Comparison of ENCODE assay signal across 8 cellular contexts in the genomic region with DNA sequence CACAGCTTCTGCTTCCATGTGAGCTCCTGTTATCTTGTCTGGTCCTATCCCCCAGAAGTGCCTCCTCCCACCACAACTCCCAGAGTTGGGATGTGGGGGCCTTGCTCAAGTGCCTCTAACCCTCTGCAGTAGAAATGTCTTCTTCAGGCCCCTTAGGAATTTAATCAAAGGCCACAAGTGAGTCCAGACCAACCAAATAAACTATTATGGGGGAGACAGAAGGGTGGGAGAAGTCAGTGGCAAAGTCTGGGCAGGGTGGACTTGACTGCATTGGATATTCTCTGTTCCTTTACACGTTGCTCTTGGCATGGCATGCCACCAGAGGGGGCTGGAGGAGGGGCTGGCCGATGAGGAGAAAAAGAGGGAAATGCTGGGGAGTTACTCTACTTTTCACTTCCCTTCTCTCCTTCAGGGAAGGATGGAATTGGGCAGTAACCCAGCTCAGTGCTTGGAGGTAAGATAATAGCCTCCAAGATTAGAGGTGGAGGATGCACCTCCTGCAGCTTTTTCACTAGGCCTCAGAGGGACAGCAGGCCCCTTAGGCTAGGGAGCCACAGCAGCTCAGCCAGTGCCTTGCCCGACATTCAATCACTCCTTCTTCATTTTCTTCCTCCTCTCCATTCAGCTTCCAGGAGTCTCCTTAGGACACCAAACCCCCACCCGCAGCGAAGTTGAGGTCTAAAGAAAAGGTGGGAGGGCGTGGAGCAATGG.
A peak's percentile ranks its signal among the peaks of the same experiment; 100 is the strongest.
DNase-seq lines count a peak whose midpoint lies in the region; ATAC-seq and TF ChIP-seq lines count a peak whose summit lies in the region.

No MANE protein-coding gene starts in this region.

- no peaks in the 10 kb centered on the region for H3K4me1 ChIP-seq in endocrine pancreas (ENCODE audit: control insufficient read depth, insufficient read depth, low read length)

- DNase-seq in AG09309 (ENCODE audit: low read depth): no peak
- no peak for DNase-seq in RWPE1 (ENCODE audit: low spot score)
- DNase-seq in stimulated activated naive CD8-positive, alpha-beta T cell treated with anti-CD3 and anti-CD28 coated beads, Interleukin-15, amount 100 ng/mL, for 72 hours: peak in 1 of 2 donors; percentile 11
- DNase-seq in effector CD8-positive, alpha-beta T cell (lab: John Stamatoyannopoulos, UW): no peak
- no peak for DNase-seq in globus pallidus (ENCODE audit: low spot score)

- peak overlapping the region; percentile 95 to 100 for H3K4me3 Mint-ChIP-seq in stimulated activated naive CD8-positive, alpha-beta T cell treated with anti-CD3 and anti-CD28 coated beads, Interleukin-15, amount 100 ng/mL, for 72 hours

- H3K27ac ChIP-seq in RWPE1: peak overlapping the region; percentile 80

- CTCF ChIA-PET in RWPE1 (lab: Yijun Ruan, JAX): interaction anchor here (1.1 to 1.2 kb wide), 2 partner anchors 9 to 90 kb away, joined by 3 to 4 read pairs; no protein-coding TSS in a partner anchor

- no peaks in the 10 kb centered on the region for H3K9me3 Mint-ChIP-seq in stimulated activated naive CD8-positive, alpha-beta T cell treated with anti-CD3 and anti-CD28 coated beads, Interleukin-15, amount 100 ng/mL, for 72 hours

- H3K27me3 Mint-ChIP-seq in stimulated activated naive CD8-positive, alpha-beta T cell treated with anti-CD3 and anti-CD28 coated beads, Interleukin-15, amount 100 ng/mL, for 72 hours: peaks cover 18% of the 10 kb centered on the region

- no peaks in the 10 kb centered on the region for H3K9me3 ChIP-seq in endocrine pancreas (ENCODE audit: control insufficient read depth, low read length)

- H3K4me1 Mint-ChIP-seq in stimulated activated naive CD8-positive, alpha-beta T cell treated with anti-CD3 and anti-CD28 coated beads, Interleukin-15, amount 100 ng/mL, for 72 hours: peaks cover 43% of the 10 kb centered on the region

- peak overlapping the region; percentile 57 for H3K9ac ChIP-seq in endocrine pancreas (ENCODE audit: control insufficient read depth, insufficient read depth, low read length)

- ATAC-seq in stimulated activated naive CD8-positive, alpha-beta T cell treated with anti-CD3 and anti-CD28 coated beads, Interleukin-15, amount 100 ng/mL, for 72 hours: no peak
- ATAC-seq in GM19455 (IDR thresholded peaks at IDR 0.05; ENCODE audit: unreplicated experiment): no peak

- peak overlapping the region; percentile 79 to 98 for H3K27ac Mint-ChIP-seq in stimulated activated naive CD8-positive, alpha-beta T cell treated with anti-CD3 and anti-CD28 coated beads, Interleukin-15, amount 100 ng/mL, for 72 hours

- TF ChIP-seq CTCF in AG09309 (IDR thresholded peaks at IDR 0.05; ENCODE audit: control insufficient read depth, insufficient read depth, low read depth, low read length, missing control alignments) (peak; percentile 37), GM12875 (IDR thresholded peaks at IDR 0.05; ENCODE audit: borderline replicate concordance, insufficient read depth, low read depth, low read length) (peak; percentile 44; the same call in 1 of the 2 replicates), RWPE1 (conservative IDR thresholded peaks at IDR 0.05; ENCODE audit: low read depth) (no peak)

- no peaks in the 10 kb centered on the region for H3K36me3 ChIP-seq in endocrine pancreas (ENCODE audit: control insufficient read depth, insufficient read depth, low read length)

- POLR2A ChIA-PET in RWPE1 (lab: Yijun Ruan, JAX; ENCODE audit: low non-redundant PET): no interaction called here

- H3K4me3 ChIP-seq in AG09309 (ENCODE audit: control insufficient read depth, low read depth, low read length) (no peak overlapping the region), GM12875 (ENCODE audit: low read depth, low read length) (no peak overlapping the region), endocrine pancreas (ENCODE audit: control insufficient read depth, insufficient read depth, low read length) (no peak overlapping the region)

- H3K27me3 ChIP-seq in endocrine pancreas (ENCODE audit: control insufficient read depth, insufficient read depth, low read length): no peaks in the 10 kb centered on the region
